Comparison of ENCODE assay signal across 1 cellular context in the genomic region with DNA sequence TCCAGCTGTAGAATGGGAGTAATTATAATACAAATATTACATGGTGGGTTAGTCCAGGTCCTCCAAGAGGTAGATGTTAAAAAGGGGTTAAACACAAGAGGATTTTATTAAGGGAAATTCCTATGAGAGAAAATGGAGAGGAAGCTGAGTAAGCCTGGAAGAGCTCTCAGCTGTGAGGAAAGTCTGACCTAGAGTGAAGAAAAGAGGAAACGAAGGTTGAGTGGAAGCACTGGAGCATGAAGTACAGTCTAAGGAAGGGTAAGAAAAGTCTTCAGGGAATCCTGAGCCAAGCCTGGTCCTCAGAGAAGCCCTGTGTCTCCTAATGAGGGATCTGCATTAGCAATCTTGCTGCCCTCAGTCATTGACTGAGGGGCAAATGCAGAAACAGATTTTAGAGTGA.
TF ChIP-seq lines count a peak whose summit lies in the region.

No MANE protein-coding gene starts in this region.

TF ChIP-seq in GM23338, 12 proteins besides CTCF, POLR2A, EP300 and RAD21 (continued from another document):
- no peak for TF ChIP-seq ZNF462 (CRISPR knock-in tag; IDR thresholded peaks at IDR 0.05)
